In the genomic region with DNA sequence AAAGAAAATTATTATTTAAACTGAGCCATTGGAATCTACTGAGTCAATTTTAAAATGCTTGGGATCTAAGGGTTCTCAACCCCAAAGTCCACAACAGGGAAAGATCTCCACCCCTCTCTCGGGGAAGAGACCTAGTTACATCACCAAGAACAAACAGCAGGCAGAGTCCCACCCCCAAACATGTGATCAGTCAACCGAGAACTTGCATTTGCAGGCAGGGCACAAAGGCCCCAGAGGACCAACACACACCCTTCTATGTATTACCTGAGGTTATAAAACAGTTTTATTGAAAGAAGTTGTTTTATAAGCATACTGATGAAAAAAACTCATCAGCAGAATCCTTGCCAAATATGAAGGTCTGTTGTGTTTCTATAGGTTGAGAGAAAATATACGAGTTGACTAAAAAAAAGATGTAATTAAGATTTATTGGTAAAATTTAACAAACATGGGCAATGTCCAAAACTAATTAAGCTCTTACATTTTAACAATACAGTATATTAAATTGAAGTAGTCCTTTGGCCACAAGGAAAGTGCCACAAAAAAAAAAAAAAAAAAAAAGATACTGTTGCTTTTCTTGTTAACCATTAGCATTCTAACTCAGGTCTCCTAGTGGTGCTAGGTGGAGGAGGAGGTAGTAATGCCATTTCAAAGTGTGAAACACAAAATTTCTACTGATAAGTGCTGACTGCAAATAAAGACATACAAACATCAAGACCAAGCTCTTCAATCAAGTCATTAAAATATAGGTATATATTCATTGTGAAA, we compare ENCODE assay signal across 8 cellular contexts. TPM values are rescaled to one million over a fixed set of nuclear protein-coding genes. Genes with fewer than 3 reads are reported as not detected.
DNase-seq lines count a peak whose midpoint lies in the region; ATAC-seq, FAIRE-seq and TF ChIP-seq lines count a peak whose summit lies in the region.

No MANE protein-coding gene starts in this region.

- DNase-seq in CD4-positive, alpha-beta memory T cell, result peak in 2 of 5 donors; percentile 10 to 12
- DNase-seq in HCEC 1CT (peak; percentile 62), Peyer's patch (peak; percentile 39 to 89 (median 72)), dedifferentiated amniotic fluid mesenchymal stem cell (ENCODE audit: extremely low spot score) (peak; percentile 28), HepG2 (ENCODE audit: low spot score) (peak; percentile 95), substantia nigra (lab: John Stamatoyannopoulos, UW) (peak in 46 of 49 donors; percentile 14 to 92 (median 70))

- BruUV-seq in HepG2 (replicated peaks; lab: Mats Ljungman, UMichigan), result no TSS peak

- TF ChIP-seq RAD21 in HepG2 (CRISPR knock-in tag; IDR thresholded peaks at IDR 0.05), result no peak

- no peaks in the 10 kb centered on the region for H3K27me3 ChIP-seq in CD4-positive, alpha-beta memory T cell (ENCODE audit: insufficient read depth, low read length)
- no peaks in the 10 kb centered on the region for H3K27me3 ChIP-seq in Peyer's patch
- no peaks in the 10 kb centered on the region; a peak in 1 of 5 replicates for H3K27me3 ChIP-seq in HepG2 (ENCODE audit: control insufficient read depth in 1 of 2, insufficient read depth in 2 of 2, low read length in 2 of 2)

- TF ChIP-seq CTCF in Peyer's patch (IDR thresholded peaks at IDR 0.05), result peak in 3 of 6 experiments; percentile 34 to 47 (median 43)
- no peak for TF ChIP-seq CTCF in HepG2 (CRISPR knock-in tag; IDR thresholded peaks at IDR 0.05)

- H2AFZ ChIP-seq in HepG2 (ENCODE audit: low read length), result no peak overlapping the region

- H3K9me3 Mint-ChIP-seq in CD4-positive, alpha-beta memory T cell, result no peaks in the 10 kb centered on the region

- peak overlapping the region; percentile 71 for H3K9ac ChIP-seq in HepG2 (ENCODE audit: insufficient read depth, low read depth, low read length)

- H3K4me2 ChIP-seq in HepG2 (ENCODE audit: low read depth, low read length), result peak overlapping the region; percentile 92

- peak overlapping the region in 1 of 2 donors; percentile 8 for H3K4me3 ChIP-seq in CD4-positive, alpha-beta memory T cell (ENCODE audit: low read length in 2 of 2)
- H3K4me3 ChIP-seq in Peyer's patch, result peak overlapping the region in 2 of 4 donors; percentile 11 to 15
- peak overlapping the region; percentile 34 to 62 (median 61); a peak in 4 of 6 replicates for H3K4me3 ChIP-seq in HepG2 (replicated peaks in 1 of 3; ENCODE audit: insufficient read depth in 1 of 3, low read depth in 2 of 3, low read length in 3 of 3)

- CTCF ChIA-PET in CD4-positive, alpha-beta memory T cell (lab: Charles Lee; ENCODE audit: partially characterized antibody), result no interaction called here
- CTCF ChIA-PET in HepG2 (lab: Yijun Ruan, JAX; ENCODE audit: low intra/inter-chr PET ratio, low total read pairs), result no interaction called here

- peak; percentile 95 for ATAC-seq in HepG2
- no peak for ATAC-seq in HG02885 (IDR thresholded peaks at IDR 0.05; ENCODE audit: poor library complexity, unreplicated experiment)
- no peak for ATAC-seq in HG03571 (IDR thresholded peaks at IDR 0.05; ENCODE audit: unreplicated experiment)

- in situ Hi-C loops in HepG2 (cut with HindIII; ENCODE audit: extremely low pct_ligation_motif_present, low pct_unique_long_range_greater_than_20kb), result no loop called here

- peak in 1 of 2 experiments; percentile 84; a peak in 2 of 4 replicates for TF ChIP-seq EP300 in HepG2 (IDR thresholded peaks at IDR 0.05; ENCODE audit: low read depth in 2 of 2, low read length in 2 of 2)
- TF ChIP-seq EP300 in HepG2 (CRISPR knock-in tag; IDR thresholded peaks at IDR 0.05; ENCODE audit: borderline replicate concordance), result peak; percentile 49; the same call in 1 of the 2 replicates

- H3K4me1 Mint-ChIP-seq in CD4-positive, alpha-beta memory T cell, result peaks cover 11 to 28% (median 16%) of the 10 kb centered on the region in 4 donors

- H3K4me3 Mint-ChIP-seq in CD4-positive, alpha-beta memory T cell, result peak overlapping the region in 7 of 8 donors; percentile 68 to 79 (median 76)

- 11% methylated on average over 3 of the region's 3 CpGs for WGBS in HepG2 (ENCODE audit: low lambda C conversion rate)

- H4K20me1 ChIP-seq in HepG2 (ENCODE audit: insufficient read depth, low read length), result no peaks in the 10 kb centered on the region

- FAIRE-seq in HepG2 (lab: Jason Lieb, UNC), result peak; percentile 79

- no peaks in the 10 kb centered on the region for H3K27me3 Mint-ChIP-seq in CD4-positive, alpha-beta memory T cell

- peaks cover 13% of the 10 kb centered on the region for H3K79me2 ChIP-seq in HepG2 (ENCODE audit: insufficient read depth, low read length)

- H3K36me3 Mint-ChIP-seq in CD4-positive, alpha-beta memory T cell, result no peaks in the 10 kb centered on the region

- peak overlapping the region; percentile 24 to 86 (median 74) for H3K27ac Mint-ChIP-seq in CD4-positive, alpha-beta memory T cell

- intact Hi-C loops in CD4-positive, alpha-beta memory T cell (cut with micrococcal nuclease), result no loop called here
- intact Hi-C loops in HepG2 (cut with micrococcal nuclease; ENCODE audit: unreplicated experiment), result no loop called here

- H3K4me1 ChIP-seq in CD4-positive, alpha-beta memory T cell (ENCODE audit: insufficient read depth, low read length), result peaks cover 21% of the 10 kb centered on the region
- H3K4me1 ChIP-seq in Peyer's patch (peaks cover 0 to 31% (median 0%) of the 10 kb centered on the region in 4 donors), HepG2 (ENCODE audit: insufficient read depth, low read length) (peaks cover 71% of the 10 kb centered on the region)

- peak in 1 of 2 donors; percentile 45 for TF ChIP-seq POLR2A in Peyer's patch (IDR thresholded peaks at IDR 0.05)
- no peak for TF ChIP-seq POLR2A in HepG2 (IDR thresholded peaks at IDR 0.05; ENCODE audit: insufficient read depth in 1 of 2, low read depth in 2 of 2, low read length in 2 of 2)

- H3K9me3 ChIP-seq in CD4-positive, alpha-beta memory T cell (ENCODE audit: control insufficient read depth in 1 of 2, low read length in 2 of 2), result no peaks in the 10 kb centered on the region
- H3K9me3 ChIP-seq in Peyer's patch (no peaks in the 10 kb centered on the region), HepG2 (ENCODE audit: low read length) (no peaks in the 10 kb centered on the region)

- POLR2A ChIA-PET in CD4-positive, alpha-beta memory T cell (lab: Charles Lee; ENCODE audit: partially characterized antibody), result interaction anchor here (1.1 to 1.5 kb wide), 2 partner anchors 34 to 96 kb away, joined by 4 to 8 read pairs; partner anchors contain the start of gene PPP3CB
- POLR2A ChIA-PET in HepG2 (lab: Yijun Ruan, JAX), result interaction anchor here (0.9 to 1.7 kb wide), 3 partner anchors 9 to 34 kb away, joined by 4 to 12 read pairs (median 4); no protein-coding TSS in a partner anchor

- H3K36me3 ChIP-seq in CD4-positive, alpha-beta memory T cell (ENCODE audit: insufficient read depth, low read length), result no peaks in the 10 kb centered on the region
- H3K36me3 ChIP-seq in Peyer's patch (no peaks in the 10 kb centered on the region), HepG2 (replicated peaks in 1 of 2; ENCODE audit: control insufficient read depth in 1 of 2, insufficient read depth in 2 of 2, low read length in 2 of 2) (no peaks in the 10 kb centered on the region)

- H3K27ac ChIP-seq in CD4-positive, alpha-beta memory T cell (ENCODE audit: low read depth, low read length), result no peak overlapping the region
- H3K27ac ChIP-seq in Peyer's patch, result peak overlapping the region in 3 of 4 donors; percentile 66 to 81 (median 68)
- peak overlapping the region; percentile 84 for H3K27ac ChIP-seq in HepG2 (ENCODE audit: extremely low read length, insufficient read depth, low read length)
- H3K27ac ChIP-seq in substantia nigra (ENCODE audit: low read depth, low read length, poor library complexity, severe bottlenecking), result peak overlapping the region; percentile 95

RNA-seq across cellular contexts. Expression of gene USP54, which starts 1.0 kb away (rescaled TPM):
- 1 to 10 TPM; 7.4 to 7.6 TPM for total RNA-seq in CD4-positive, alpha-beta memory T cell
- polyA plus RNA-seq in CD4-positive, alpha-beta memory T cell, result 1 to 10 TPM in 1 of 2 donors, under 1 TPM in 1; 0.04 to 1.4 TPM
- total RNA-seq in Peyer's patch (10 to 100 TPM; 41.0 to 65.1 (median 50.5) TPM), HepG2 (2016; rRNA removed; fragmentation: Illumina TruSeq; extraction: Trizol) (18.1 and 20.2 TPM in 2 replicates)
- total RNA-seq in HepG2 (2016; cell fraction: cytosol; rRNA removed; fragmentation: Illumina TruSeq; extraction: Trizol; ENCODE audit: low read depth), result 11.3 and 14.3 TPM in 2 replicates
- total RNA-seq in HepG2 (2016; cell fraction: insoluble cytoplasmic fraction; rRNA removed; fragmentation: Illumina TruSeq; extraction: Trizol), result 17.6 and 24.1 TPM in 2 replicates
- total RNA-seq in HepG2 (2016; cell fraction: membrane; rRNA removed; fragmentation: Illumina TruSeq; extraction: Trizol), result 13.5 and 16.9 TPM in 2 replicates
- 21.2 and 23.4 TPM in 2 replicates for total RNA-seq in HepG2 (2016; cell fraction: nucleus; rRNA removed; fragmentation: Illumina TruSeq; extraction: Trizol)
- 16.1 and 25.0 TPM in 2 replicates for polyA plus RNA-seq in HepG2 (2011; rRNA removed)
- 10.3 and 14.4 TPM in 2 replicates for polyA plus RNA-seq in HepG2 (2011; cell fraction: cytosol; rRNA removed)
- 15.2 and 17.5 TPM in 2 replicates for polyA plus RNA-seq in HepG2 (2011; cell fraction: nucleus; rRNA removed)
- 9.0 and 10.2 TPM in 2 replicates for polyA plus RNA-seq in HepG2 (2012)
- 0.40 and 0.62 TPM in 2 replicates for polyA plus RNA-seq in HepG2 (2016; cell fraction: cytosol; fragmentation: Illumina TruSeq; extraction: Trizol; ENCODE audit: low read depth)
- polyA plus RNA-seq in HepG2 (2016; cell fraction: insoluble cytoplasmic fraction; fragmentation: Illumina TruSeq; extraction: Trizol; ENCODE audit: low read depth), result 8.0 and 9.7 TPM in 2 replicates
- 1.5 and 2.1 TPM in 2 replicates for polyA plus RNA-seq in HepG2 (2016; cell fraction: membrane; fragmentation: Illumina TruSeq; extraction: Trizol; ENCODE audit: low read depth)
- 18.9 and 21.0 TPM in 2 replicates for polyA plus RNA-seq in HepG2 (2016; cell fraction: nucleus; fragmentation: Illumina TruSeq; extraction: Trizol; ENCODE audit: insufficient read depth, low read depth)
- 35.8 and 39.2 TPM in 2 replicates for polyA minus RNA-seq in HepG2 (2011; rRNA and poly(A)+ RNA removed; ENCODE audit: low replicate concordance)
- polyA minus RNA-seq in HepG2 (2011; cell fraction: cytosol; rRNA and poly(A)+ RNA removed), result 9.8 and 12.8 TPM in 2 replicates
- polyA minus RNA-seq in HepG2 (2011; cell fraction: nucleus; rRNA and poly(A)+ RNA removed), result 24.6 and 31.2 TPM in 2 replicates

RNA-seq across cellular contexts. Expression of gene MYOZ1, which starts 49.2 kb away (rescaled TPM):
- not detected for total RNA-seq in CD4-positive, alpha-beta memory T cell
- not detected for polyA plus RNA-seq in CD4-positive, alpha-beta memory T cell
- total RNA-seq in Peyer's patch, result not detected
- not detected in 2 replicates for total RNA-seq in HepG2 (2016; rRNA removed; fragmentation: Illumina TruSeq; extraction: Trizol)
- total RNA-seq in HepG2 (2016; cell fraction: cytosol; rRNA removed; fragmentation: Illumina TruSeq; extraction: Trizol; ENCODE audit: low read depth), result not detected in 2 replicates
- not detected in 2 replicates for total RNA-seq in HepG2 (2016; cell fraction: insoluble cytoplasmic fraction; rRNA removed; fragmentation: Illumina TruSeq; extraction: Trizol)
- not detected in 2 replicates for total RNA-seq in HepG2 (2016; cell fraction: membrane; rRNA removed; fragmentation: Illumina TruSeq; extraction: Trizol)
- total RNA-seq in HepG2 (2016; cell fraction: nucleus; rRNA removed; fragmentation: Illumina TruSeq; extraction: Trizol), result not detected in 2 replicates
- not detected in 2 replicates for polyA plus RNA-seq in HepG2 (2011; rRNA removed)
- not detected in 2 replicates for polyA plus RNA-seq in HepG2 (2011; cell fraction: cytosol; rRNA removed)
- not detected in 2 replicates for polyA plus RNA-seq in HepG2 (2011; cell fraction: nucleus; rRNA removed)
- polyA plus RNA-seq in HepG2 (2012), result not detected in 2 replicates
- polyA plus RNA-seq in HepG2 (2016; cell fraction: cytosol; fragmentation: Illumina TruSeq; extraction: Trizol; ENCODE audit: low read depth), result not detected in 2 replicates
- not detected in 2 replicates for polyA plus RNA-seq in HepG2 (2016; cell fraction: insoluble cytoplasmic fraction; fragmentation: Illumina TruSeq; extraction: Trizol; ENCODE audit: low read depth)
- not detected in 2 replicates for polyA plus RNA-seq in HepG2 (2016; cell fraction: membrane; fragmentation: Illumina TruSeq; extraction: Trizol; ENCODE audit: low read depth)
- not detected in 2 replicates for polyA plus RNA-seq in HepG2 (2016; cell fraction: nucleus; fragmentation: Illumina TruSeq; extraction: Trizol; ENCODE audit: insufficient read depth, low read depth)
- not detected in 2 replicates for polyA minus RNA-seq in HepG2 (2011; rRNA and poly(A)+ RNA removed; ENCODE audit: low replicate concordance)
- not detected in 2 replicates for polyA minus RNA-seq in HepG2 (2011; cell fraction: cytosol; rRNA and poly(A)+ RNA removed)
- not detected in 2 replicates for polyA minus RNA-seq in HepG2 (2011; cell fraction: nucleus; rRNA and poly(A)+ RNA removed)
